8 cellular contexts compared by ENCODE assay signal in the genomic region with DNA sequence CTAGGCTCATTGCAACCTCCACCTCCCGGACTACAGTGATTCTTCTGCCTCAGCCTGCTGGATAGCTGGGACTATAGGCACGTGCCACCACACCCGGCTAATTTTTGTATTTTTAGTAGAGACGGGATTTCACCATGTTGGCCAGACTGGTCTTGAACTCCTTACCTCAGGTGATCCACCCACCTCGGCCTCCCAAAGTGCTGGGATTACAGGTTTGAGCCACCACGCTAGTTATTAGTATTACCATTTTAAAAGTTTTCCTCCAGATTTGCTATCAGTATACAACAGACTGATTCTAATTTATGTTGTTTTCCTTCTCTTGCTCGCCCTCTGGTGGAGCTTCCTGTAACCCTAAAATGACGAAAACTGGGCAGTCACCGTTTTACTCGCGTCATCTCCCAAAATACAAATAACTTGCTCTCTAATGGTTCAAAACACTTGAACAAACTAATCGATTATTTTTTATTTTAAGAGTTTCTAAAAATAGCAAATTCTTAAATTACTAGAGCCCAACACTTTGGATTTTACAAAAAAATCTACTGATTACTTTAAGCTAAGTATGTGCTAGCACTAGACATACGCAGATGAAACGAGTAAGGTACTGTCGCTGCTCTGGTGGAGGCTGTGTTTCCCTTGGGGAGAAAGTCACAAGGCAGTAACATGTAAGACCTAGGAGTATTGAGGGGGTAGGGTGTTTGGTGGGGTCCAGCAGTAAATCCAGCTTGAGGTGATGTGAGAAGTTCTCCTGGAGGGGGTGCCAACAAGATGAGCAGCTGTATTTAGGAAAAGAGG.
DNase-seq lines count a peak whose midpoint lies in the region; ATAC-seq and TF ChIP-seq lines count a peak whose summit lies in the region.

No MANE protein-coding gene starts in this region.

- peak overlapping the region in 1 of 3 donors; percentile 17 for H3K4me3 ChIP-seq in right lobe of liver

- WGBS in right lobe of liver (ENCODE audit: insufficient coverage, low coverage, low lambda C conversion rate, missing lambda C conversion rate) = 7% methylated on average over 15 of the region's 15 CpGs

- H3K27me3 ChIP-seq in right lobe of liver = no peaks in the 10 kb centered on the region

- DNase-seq in SHP77 (lab: John Stamatoyannopoulos, UW) = peak; percentile 35 to 50
- DNase-seq in SHP77 treated with DMSO at 0.1 percent for 48 hours (lab: John Stamatoyannopoulos, UW) = no peak
- DNase-seq in NCI-H2081 treated with DMSO at 0.1 percent for 48 hours (lab: John Stamatoyannopoulos, UW) = peak; percentile 22
- DNase-seq in activated CD4-positive, alpha-beta T cell treated with anti-CD3 and anti-CD28 coated beads for 24 hours (ENCODE audit: low read depth in 2 of 2) = peak; percentile 59 to 61
- DNase-seq in chondrocyte (ENCODE audit: low spot score) = no peak
- peak in 2 of 3 donors; percentile 34 to 65 for DNase-seq in right lobe of liver
- peak; percentile 26 to 48 (median 45) for DNase-seq in stimulated activated CD4-positive, alpha-beta T cell treated with anti-CD3 and anti-CD28 coated beads, TNF-alpha, amount 100 ng/mL, for 4 hours (ENCODE audit: low read depth in 3 of 3)

- H3K27ac Mint-ChIP-seq in chondrocyte (ENCODE audit: unreplicated experiment) = no peak overlapping the region

- H3K27ac ChIP-seq in right lobe of liver = no peak overlapping the region

- TF ChIP-seq POLR2A in right lobe of liver (IDR thresholded peaks at IDR 0.05) = no peak

- H3K4me1 Mint-ChIP-seq in chondrocyte (ENCODE audit: low read depth) = peaks cover 8% of the 10 kb centered on the region

- H3K4me3 Mint-ChIP-seq in chondrocyte (ENCODE audit: unreplicated experiment) = no peak overlapping the region

- TF ChIP-seq CTCF in chondrocyte (IDR thresholded peaks at IDR 0.05) (peak; percentile 89), right lobe of liver (IDR thresholded peaks at IDR 0.05) (peak; percentile 70 to 77 (median 73))

- intact Hi-C loops in right lobe of liver (cut with DNase I) = no loop called here

- H3K36me3 Mint-ChIP-seq in chondrocyte (ENCODE audit: low read depth) = peaks cover under 1% of the 10 kb centered on the region

- H3K4me1 ChIP-seq in right lobe of liver = no peaks in the 10 kb centered on the region

- ATAC-seq in HG02763 (IDR thresholded peaks at IDR 0.05; ENCODE audit: unreplicated experiment) (peak; percentile 66), right lobe of liver (peak; percentile 93 to 95 (median 94))

- no peaks in the 10 kb centered on the region for H3K36me3 ChIP-seq in right lobe of liver

- no peaks in the 10 kb centered on the region for H3K27me3 Mint-ChIP-seq in chondrocyte (ENCODE audit: low read depth)

- no peaks in the 10 kb centered on the region for H3K9me3 ChIP-seq in right lobe of liver

- H3K9me3 Mint-ChIP-seq in chondrocyte (ENCODE audit: low read depth) = no peaks in the 10 kb centered on the region

Comparison
In these comparisons a context has a peak if more than half of its experiments do, and no peak if none do; other contexts are left out.
1. DNase-seq: peak in SHP77 (2 of 2), NCI-H2081 treated with DMSO at 0.1 percent for 48 hours (single experiment), activated CD4-positive, alpha-beta T cell treated with anti-CD3 and anti-CD28 coated beads for 24 hours (2 of 2), right lobe of liver (2 of 3) and stimulated activated CD4-positive, alpha-beta T cell treated with anti-CD3 and anti-CD28 coated beads, TNF-alpha, amount 100 ng/mL, for 4 hours (3 of 3); none in SHP77 treated with DMSO at 0.1 percent for 48 hours (single experiment) and chondrocyte (single experiment).